In the genomic region with DNA sequence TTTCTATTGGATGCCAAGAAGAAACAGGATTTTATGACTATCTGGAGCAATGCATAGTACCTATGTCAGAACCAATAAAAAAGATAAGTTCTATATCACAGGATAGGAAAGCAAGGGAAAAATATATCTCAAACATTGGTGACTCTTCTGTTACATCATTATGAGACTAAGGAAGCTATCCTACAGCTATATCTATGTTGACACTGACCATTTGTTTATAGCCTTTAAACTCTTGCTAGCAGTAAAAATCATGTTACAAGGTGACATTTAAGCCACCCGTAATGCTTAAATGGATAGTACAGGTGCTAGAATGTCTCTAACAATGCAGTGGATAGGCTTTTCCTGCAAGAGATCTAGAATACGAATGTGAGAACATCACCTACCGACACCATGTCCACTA, we compare ENCODE assay signal across 37 cellular contexts. TPM values are rescaled to one million over a fixed set of nuclear protein-coding genes. Genes with fewer than 3 reads are reported as not detected.
"Had no signal": no experiment of that assay in that cellular context is flagged by ENCODE, and none has a peak within 500 bp of the region (broad histone marks: within the 10 kb centered on the region; RNA-seq: fewer than 3 reads in every experiment).

No MANE protein-coding gene starts in this region.

- FAIRE-seq: astrocyte had no signal

- H3K4me1 ChIP-seq: adrenal gland, ascending aorta, breast epithelium had no signal

- H3K4me3 ChIP-seq: adrenal gland, ascending aorta, body of pancreas, breast epithelium, cardiac muscle cell had no signal

- H3K27me3 ChIP-seq: adrenal gland, ascending aorta, body of pancreas, brain microvascular endothelial cell, breast epithelium, cardiac muscle cell had no signal

- ATAC-seq: activated naive CD4-positive, alpha-beta T cell treated with anti-CD3 and anti-CD28 coated beads, Interleukin-2, amount 50 U/mL, for 72 hours; activated naive CD8-positive, alpha-beta T cell treated with anti-CD3 and anti-CD28 coated beads, Interleukin-2, amount 50 U/mL, for 24 hours; activated T-cell treated with anti-CD3 and anti-CD28 coated beads, Interleukin-2, amount 50 U/mL, for 4 hours; activated T-cell treated with anti-CD3 and anti-CD28 coated beads, Interleukin-2, amount 50 U/mL, for 72 hours; activated T-helper 17 cell treated with anti-CD3 and anti-CD28 coated beads, Interleukin-2, amount 50 U/mL, for 72 hours; body of pancreas had no signal

- H3K9me3 ChIP-seq: adrenal gland, ascending aorta, body of pancreas, breast epithelium had no signal

- H3K36me3 ChIP-seq: adrenal gland, ascending aorta, brain microvascular endothelial cell, breast epithelium, cardiac muscle cell had no signal

- DNase-seq: activated effector memory CD4-positive, alpha-beta T cell treated with anti-CD3 and anti-CD28 coated beads, Interleukin-2, amount 50 U/mL, for 16 hours; activated effector memory CD4-positive, alpha-beta T cell treated with Interleukin-2 at 50 U/mL for 16 hours; activated gamma-delta T cell; activated gamma-delta T cell treated with Interleukin-2 at 50 U/mL for 16 hours; activated naive CD4-positive, alpha-beta T cell; activated naive CD4-positive, alpha-beta T cell treated with anti-CD3 and anti-CD28 coated beads for 36 hours; activated naive CD4-positive, alpha-beta T cell treated with anti-CD3 and anti-CD28 coated beads, Interleukin-2, amount 10 ng/mL, durations not matched to agents 7 days and 5 days; activated naive CD4-positive, alpha-beta T cell treated with anti-CD3 and anti-CD28 coated beads, Interleukin-2, amount 50 U/mL, for 16 hours; activated naive CD4-positive, alpha-beta T cell treated with Interleukin-2 at 50 U/mL for 16 hours; activated naive CD8-positive, alpha-beta T cell treated with anti-CD3 and anti-CD28 coated beads for 36 hours; activated naive CD8-positive, alpha-beta T cell treated with anti-CD3 and anti-CD28 coated beads, Interleukin-2, amount 10 ng/mL, durations not matched to agents 7 days and 5 days; activated naive CD8-positive, alpha-beta T cell treated with anti-CD3 and anti-CD28 coated beads, Interleukin-2, amount 50 U/mL, for 24 hours; activated T-cell treated with anti-CD3 and anti-CD28 coated beads for 4 hours; activated T-cell treated with anti-CD3 and anti-CD28 coated beads, Interleukin-2, amount 50 U/mL, for 1 hour; activated T-cell treated with anti-CD3 and anti-CD28 coated beads, Interleukin-2, amount 50 U/mL, for 24 hours; activated T-cell treated with anti-CD3 and anti-CD28 coated beads, Interleukin-2, amount 50 U/mL, for 4 hours; activated T-cell treated with anti-CD3 and anti-CD28 coated beads, Interleukin-2, amount 50 U/mL, for 48 hours; activated T-cell treated with anti-CD3 and anti-CD28 coated beads, Interleukin-2, amount 50 U/mL, for 72 hours; adrenal gland; amniotic stem cell; amygdala; anterior cingulate cortex; aorta; body of pancreas; brain microvascular endothelial cell; caudate nucleus; central memory CD4-positive, alpha-beta T cell; cerebellar nuclear complex had no signal

RNA-seq across cellular contexts. Expression of a gene that starts 28.6 kb away (rescaled TPM):
- total RNA-seq: activated naive CD4-positive, alpha-beta T cell treated with anti-CD3 and anti-CD28 coated beads for 36 hours; activated naive CD4-positive, alpha-beta T cell treated with anti-CD3 and anti-CD28 coated beads, Interleukin-2, amount 50 U/mL, for 72 hours; activated naive CD8-positive, alpha-beta T cell treated with anti-CD3 and anti-CD28 coated beads for 36 hours; activated naive CD8-positive, alpha-beta T cell treated with anti-CD3 and anti-CD28 coated beads, Interleukin-2, amount 10 ng/mL, durations not matched to agents 7 days and 5 days; activated T-helper 1 cell treated with anti-CD3 and anti-CD28 coated beads, Interleukin-12 subunit alpha, Interleukin-12 subunit beta, Interleukin-2, Interleukin-4 antibody, amounts not matched to agents 30 ng/mL and 10 ng/mL and 1 ng/mL, durations not matched to agents 14 hours and 24 hours and 36 hours; activated T-helper 17 cell treated with anti-CD3 and anti-CD28 coated beads, Interleukin-2, amount 50 U/mL, for 72 hours; activated T-helper 2 cell treated with anti-CD3 and anti-CD28 coated beads, Interferon-gamma antibody, Interleukin-2, Interleukin-4, amounts not matched to agents 10 μg/mL and 5 μg/mL and 100 μg/mL, durations not matched to agents 14 hours and 24 hours and 36 hours; ascending aorta; body of pancreas; cardiac muscle cell; cardiac septum had no signal
- polyA plus RNA-seq: cardiac muscle cell had no signal
